Comparison of ENCODE assay signal across 8 cellular contexts in genomic region chr7:28408105-28408973, GRCh38. TPM values are rescaled to one million over a fixed set of nuclear protein-coding genes. Genes with fewer than 3 reads are reported as not detected.
DNase-seq lines count a peak whose midpoint lies in the region; ATAC-seq, FAIRE-seq and TF ChIP-seq lines count a peak whose summit lies in the region.

No MANE protein-coding gene starts in this region.

- H3K4me3 ChIP-seq in HEK293 (ENCODE audit: low read depth, low read length) (peak overlapping the region; percentile 37), smooth muscle cell (peak overlapping the region; percentile 26)

- peaks cover 6% of the 10 kb centered on the region for H4K20me1 ChIP-seq in smooth muscle cell (ENCODE audit: low read depth)

- H3K4me3 Mint-ChIP-seq in activated naive CD8-positive, alpha-beta T cell treated with anti-CD3 and anti-CD28 coated beads, Interleukin-2, amount 50 U/mL, for 24 hours: peak overlapping the region; percentile 47

- H3K4me2 ChIP-seq in smooth muscle cell: peak overlapping the region; percentile 69

- peaks cover 14% of the 10 kb centered on the region for H3K27me3 ChIP-seq in smooth muscle cell (ENCODE audit: low read depth)

- peaks cover 13% of the 10 kb centered on the region for H3F3A ChIP-seq in smooth muscle cell (ENCODE audit: low read depth)

- H3K9me3 Mint-ChIP-seq in activated naive CD8-positive, alpha-beta T cell treated with anti-CD3 and anti-CD28 coated beads, Interleukin-2, amount 50 U/mL, for 24 hours: no peaks in the 10 kb centered on the region

- H3K27ac ChIP-seq in HEK293 (ENCODE audit: extremely low read depth, low read depth, low read length) (no peak overlapping the region; the same call in 1 of the 2 replicates), smooth muscle cell (ENCODE audit: low read depth) (peak overlapping the region; percentile 83)

- H3K36me3 ChIP-seq in HEK293 (ENCODE audit: control insufficient read depth in 2 of 2, insufficient read depth in 1 of 2, low read length in 2 of 2) (no peaks in the 10 kb centered on the region), smooth muscle cell (ENCODE audit: low read depth) (no peaks in the 10 kb centered on the region)

- H3K27ac Mint-ChIP-seq in activated naive CD8-positive, alpha-beta T cell treated with anti-CD3 and anti-CD28 coated beads, Interleukin-2, amount 50 U/mL, for 24 hours: peak overlapping the region; percentile 75

- H3K79me2 ChIP-seq in smooth muscle cell (ENCODE audit: low read depth): no peaks in the 10 kb centered on the region

- CTCF ChIA-PET in HEK293 (lab: Yijun Ruan, JAX): interaction anchor here (0.6 to 1.0 kb wide), 6 partner anchors 18 to 736 kb away, joined by 3 to 5 read pairs (median 4); no protein-coding TSS in a partner anchor

- H3K27me3 Mint-ChIP-seq in activated naive CD8-positive, alpha-beta T cell treated with anti-CD3 and anti-CD28 coated beads, Interleukin-2, amount 50 U/mL, for 24 hours: peaks cover 71% of the 10 kb centered on the region

- peak overlapping the region; percentile 86 for H3K9ac ChIP-seq in smooth muscle cell (ENCODE audit: low read depth)

- H3K36me3 Mint-ChIP-seq in activated naive CD8-positive, alpha-beta T cell treated with anti-CD3 and anti-CD28 coated beads, Interleukin-2, amount 50 U/mL, for 24 hours (ENCODE audit: low read depth): no peaks in the 10 kb centered on the region

- peaks cover 67% of the 10 kb centered on the region for H3K4me1 Mint-ChIP-seq in activated naive CD8-positive, alpha-beta T cell treated with anti-CD3 and anti-CD28 coated beads, Interleukin-2, amount 50 U/mL, for 24 hours

- no peaks in the 10 kb centered on the region for H3K9me3 ChIP-seq in HEK293 (ENCODE audit: control insufficient read depth, insufficient read depth, low read depth, low read length)
- no peaks in the 10 kb centered on the region for H3K9me3 ChIP-seq in smooth muscle cell (replicated peaks; ENCODE audit: low read depth)

- H3K4me1 ChIP-seq in HEK293 (ENCODE audit: control insufficient read depth, insufficient read depth, low read length) (peaks cover 12% of the 10 kb centered on the region; the same call in 1 of the 2 replicates), smooth muscle cell (ENCODE audit: low read depth) (peaks cover 21% of the 10 kb centered on the region)

- 11% methylated on average over 26 of the region's 27 CpGs for WGBS in smooth muscle cell (ENCODE audit: low lambda C conversion rate)

- H2AFZ ChIP-seq in smooth muscle cell (ENCODE audit: low read depth): no peak overlapping the region

- peak; percentile 15 for DNase-seq in activated naive CD8-positive, alpha-beta T cell treated with anti-CD3 and anti-CD28 coated beads, Interleukin-2, amount 50 U/mL, for 24 hours
- peak; percentile 61 for DNase-seq in iPS-NIHi7 (ENCODE audit: extremely low spot score)
- peak; percentile 69 for DNase-seq in smooth muscle cell (lab: John Stamatoyannopoulos, UW; ENCODE audit: unreplicated experiment)
- no peak for DNase-seq in NCI-H510A (lab: John Stamatoyannopoulos, UW)
- DNase-seq in NCI-H1436 (lab: John Stamatoyannopoulos, UW): no peak
- DNase-seq in D721Med (ENCODE audit: insufficient read length, low spot score): no peak

- no peak for FAIRE-seq in D721Med (lab: Jason Lieb, UNC)

- no peak for TF ChIP-seq CTCF in HEK293 (tag by site-specific recombination; IDR thresholded peaks at IDR 0.05)
- TF ChIP-seq CTCF in smooth muscle cell (IDR thresholded peaks at IDR 0.05; ENCODE audit: borderline replicate concordance, insufficient read depth, poor library complexity, severe bottlenecking): no peak
- no peak for TF ChIP-seq CTCF in D721Med (IDR thresholded peaks at IDR 0.05; ENCODE audit: insufficient read depth, missing control alignments)

- POLR2A ChIA-PET in HEK293 (lab: Yijun Ruan, JAX): interaction anchor here (1.2 kb wide), 1 partner anchor 25 kb away, joined by 8 read pairs; no protein-coding TSS in a partner anchor

- peak; percentile 17 for ATAC-seq in activated naive CD8-positive, alpha-beta T cell treated with anti-CD3 and anti-CD28 coated beads, Interleukin-2, amount 50 U/mL, for 24 hours
- ATAC-seq in GM18858 (IDR thresholded peaks at IDR 0.05; ENCODE audit: unreplicated experiment): no peak

TF ChIP-seq in HEK293, 187 proteins besides CTCF, POLR2A, EP300 and RAD21:
- TF ChIP-seq ZFP3 (tag by site-specific recombination; IDR thresholded peaks at IDR 0.05; ENCODE audit: low read depth) (no peak), ZNF398 (tag by site-specific recombination; IDR thresholded peaks at IDR 0.05) (peak; percentile 59), KLF17 (tag by site-specific recombination; IDR thresholded peaks at IDR 0.05) (0 out of 2 replicates have a peak, but pooled peaks have one; percentile 25), PRDM1 (tag by site-specific recombination; IDR thresholded peaks at IDR 0.05) (no peak), ZNF404 (tag by site-specific recombination; IDR thresholded peaks at IDR 0.05) (no peak), ZNF626 (tag by site-specific recombination; IDR thresholded peaks at IDR 0.05) (no peak), ZNF664 (tag by site-specific recombination; IDR thresholded peaks at IDR 0.05) (no peak)

RNA-seq across cellular contexts. Expression of gene CREB5, which starts 4.0 kb away (rescaled TPM):
- 18.2 and 35.1 TPM in 2 replicates for total RNA-seq in smooth muscle cell
- 6.2 and 17.0 TPM in 2 replicates for polyA plus RNA-seq in smooth muscle cell

Comparison
In these comparisons a context has a peak if more than half of its experiments do, and no peak if none do; other contexts are left out.
1. DNase-seq: peak in activated naive CD8-positive, alpha-beta T cell treated with anti-CD3 and anti-CD28 coated beads, Interleukin-2, amount 50 U/mL, for 24 hours (single experiment), iPS-NIHi7 (single experiment) and smooth muscle cell (single experiment); none in NCI-H510A (single experiment), NCI-H1436 (single experiment) and D721Med (single experiment).